2 cellular contexts compared by ENCODE assay signal in genomic region chr16:57810197-57811024, GRCh38.
TF ChIP-seq lines count a peak whose summit lies in the region.

No MANE protein-coding gene starts in this region.

TF ChIP-seq in GM12878, 131 proteins besides CTCF, POLR2A, EP300 and RAD21 (continues in another document):
- TF ChIP-seq CHD1 (IDR thresholded peaks at IDR 0.05; ENCODE audit: low read depth, low read length) (no peak), EGR1 (IDR thresholded peaks at IDR 0.05; ENCODE audit: borderline replicate concordance in 1 of 2, low read depth in 2 of 2, low read length in 2 of 2) (no peak), YY1 (IDR thresholded peaks at IDR 0.05; ENCODE audit: low read depth, low read length) (no peak), ATF7 (IDR thresholded peaks at IDR 0.05; ENCODE audit: low read depth) (peak; percentile 78), PAX5 (IDR thresholded peaks at IDR 0.05; ENCODE audit: borderline replicate concordance, low read depth, low read length) (peak; percentile 34; the same call in 1 of the 2 replicates), CEBPZ (IDR thresholded peaks at IDR 0.05; ENCODE audit: low read depth, low read length) (no peak), NKRF (conservative IDR thresholded peaks at IDR 0.05) (no peak), E4F1 (IDR thresholded peaks at IDR 0.05; ENCODE audit: borderline replicate concordance, partially characterized antibody) (no peak), EZH2 (IDR thresholded peaks at IDR 0.05; ENCODE audit: borderline replicate concordance, control insufficient read depth, low read depth, low read length) (no peak), BMI1 (IDR thresholded peaks at IDR 0.05; ENCODE audit: borderline replicate concordance) (no peak), GABPA (IDR thresholded peaks at IDR 0.05; ENCODE audit: low read depth) (no peak), ZNF207 (IDR thresholded peaks at IDR 0.05; ENCODE audit: borderline replicate concordance) (0 out of 2 replicates have a peak, but pooled peaks have one; percentile 42), SKIL (IDR thresholded peaks at IDR 0.05; ENCODE audit: low read depth, poor library complexity, severe bottlenecking) (peak; percentile 53), SP1 (IDR thresholded peaks at IDR 0.05; ENCODE audit: low read depth, low read length) (peak; percentile 14), TAF1 (IDR thresholded peaks at IDR 0.05; ENCODE audit: borderline replicate concordance, low read depth, low read length) (peak; percentile 43; the same call in 1 of the 2 replicates), BACH1 (IDR thresholded peaks at IDR 0.05; ENCODE audit: borderline replicate concordance) (peak; percentile 99)
- TF ChIP-seq, protein P1, sequence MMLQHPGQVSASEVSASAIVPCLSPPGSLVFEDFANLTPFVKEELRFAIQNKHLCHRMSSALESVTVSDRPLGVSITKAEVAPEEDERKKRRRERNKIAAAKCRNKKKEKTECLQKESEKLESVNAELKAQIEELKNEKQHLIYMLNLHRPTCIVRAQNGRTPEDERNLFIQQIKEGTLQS (IDR thresholded peaks at IDR 0.05; ENCODE audit: borderline replicate concordance, extremely low read depth, low read depth, low read length): no peak

TF ChIP-seq in HepG2, 621 proteins besides CTCF, POLR2A, EP300 and RAD21 (continues in another document):
- TF ChIP-seq ZNF530 (CRISPR knock-in tag; IDR thresholded peaks at IDR 0.05; ENCODE audit: low read depth): no peak
- TF ChIP-seq POGZ (CRISPR knock-in tag; IDR thresholded peaks at IDR 0.05): peak; percentile 69
- no peak for TF ChIP-seq YY1 (IDR thresholded peaks at IDR 0.05; ENCODE audit: insufficient read depth, insufficient replicate concordance, low read depth, low read length)
- TF ChIP-seq, protein P2, sequence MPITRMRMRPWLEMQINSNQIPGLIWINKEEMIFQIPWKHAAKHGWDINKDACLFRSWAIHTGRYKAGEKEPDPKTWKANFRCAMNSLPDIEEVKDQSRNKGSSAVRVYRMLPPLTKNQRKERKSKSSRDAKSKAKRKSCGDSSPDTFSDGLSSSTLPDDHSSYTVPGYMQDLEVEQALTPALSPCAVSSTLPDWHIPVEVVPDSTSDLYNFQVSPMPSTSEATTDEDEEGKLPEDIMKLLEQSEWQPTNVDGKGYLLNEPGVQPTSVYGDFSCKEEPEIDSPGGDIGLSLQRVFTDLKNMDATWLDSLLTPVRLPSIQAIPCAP (CRISPR knock-in tag; IDR thresholded peaks at IDR 0.05; ENCODE audit: low read depth): no peak
- TF ChIP-seq MTF2 (CRISPR knock-in tag; IDR thresholded peaks at IDR 0.05; ENCODE audit: borderline replicate concordance): no peak
- TF ChIP-seq CBX2 (IDR thresholded peaks at IDR 0.05; ENCODE audit: low read depth, low read length): no peak
- TF ChIP-seq CBX2 (CRISPR knock-in tag; IDR thresholded peaks at IDR 0.05; ENCODE audit: low read depth): 0 out of 2 replicates have a peak, but pooled peaks have one; percentile 61
- TF ChIP-seq FIP1L1 (IDR thresholded peaks at IDR 0.05; ENCODE audit: borderline replicate concordance, insufficient read depth, low read depth, low read length): no peak
- TF ChIP-seq, protein P3, sequence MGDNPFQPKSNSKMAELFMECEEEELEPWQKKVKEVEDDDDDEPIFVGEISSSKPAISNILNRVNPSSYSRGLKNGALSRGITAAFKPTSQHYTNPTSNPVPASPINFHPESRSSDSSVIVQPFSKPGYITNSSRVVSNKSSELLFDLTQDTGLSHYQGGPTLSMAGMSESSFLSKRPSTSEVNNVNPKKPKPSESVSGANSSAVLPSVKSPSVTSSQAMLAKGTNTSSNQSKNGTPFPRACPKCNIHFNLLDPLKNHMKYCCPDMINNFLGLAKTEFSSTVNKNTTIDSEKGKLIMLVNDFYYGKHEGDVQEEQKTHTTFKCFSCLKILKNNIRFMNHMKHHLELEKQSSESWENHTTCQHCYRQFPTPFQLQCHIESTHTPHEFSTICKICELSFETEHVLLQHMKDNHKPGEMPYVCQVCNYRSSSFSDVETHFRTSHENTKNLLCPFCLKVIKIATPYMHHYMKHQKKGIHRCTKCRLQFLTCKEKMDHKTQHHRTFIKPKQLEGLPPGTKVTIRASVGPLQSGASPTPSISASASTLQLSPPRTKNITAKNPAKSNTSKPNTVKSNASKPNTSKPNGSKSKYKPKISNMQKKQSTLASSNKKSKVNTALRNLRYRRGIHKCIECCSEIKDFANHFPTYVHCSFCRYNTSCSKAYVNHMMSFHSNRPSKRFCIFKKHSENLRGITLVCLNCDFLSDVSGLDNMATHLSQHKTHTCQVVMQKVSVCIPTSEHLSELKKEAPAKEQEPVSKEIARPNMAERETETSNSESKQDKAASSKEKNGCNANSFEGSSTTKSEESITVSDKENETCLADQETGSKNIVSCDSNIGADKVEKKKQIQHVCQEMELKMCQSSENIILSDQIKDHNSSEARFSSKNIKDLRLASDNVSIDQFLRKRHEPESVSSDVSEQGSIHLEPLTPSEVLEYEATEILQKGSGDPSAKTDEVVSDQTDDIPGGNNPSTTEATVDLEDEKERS (CRISPR knock-in tag; IDR thresholded peaks at IDR 0.05): no peak; the same call in 1 of the 2 replicates
- no peak for TF ChIP-seq MBNL3 (CRISPR knock-in tag; conservative IDR thresholded peaks at IDR 0.05)
- 0 out of 2 replicates have a peak, but pooled peaks have one; percentile 59 for TF ChIP-seq ZNF205 (CRISPR knock-in tag; IDR thresholded peaks at IDR 0.05)
- TF ChIP-seq, protein P4, sequence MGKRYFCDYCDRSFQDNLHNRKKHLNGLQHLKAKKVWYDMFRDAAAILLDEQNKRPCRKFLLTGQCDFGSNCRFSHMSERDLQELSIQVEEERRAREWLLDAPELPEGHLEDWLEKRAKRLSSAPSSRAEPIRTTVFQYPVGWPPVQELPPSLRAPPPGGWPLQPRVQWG (CRISPR knock-in tag; IDR thresholded peaks at IDR 0.05; ENCODE audit: borderline replicate concordance, low read depth): no peak
- TF ChIP-seq DPF2 (CRISPR knock-in tag; IDR thresholded peaks at IDR 0.05; ENCODE audit: borderline replicate concordance, low read depth): no peak; the same call in 1 of the 2 replicates
- TF ChIP-seq U2AF1 (optimal IDR thresholded peaks at IDR 0.05; ENCODE audit: low read depth, low read length): peak; percentile 40
- TF ChIP-seq ZNF44 (CRISPR knock-in tag; IDR thresholded peaks at IDR 0.05): no peak; the same call in 1 of the 2 replicates
- peak; percentile 67; the same call in 1 of the 2 replicates for TF ChIP-seq MAZ (IDR thresholded peaks at IDR 0.05; ENCODE audit: borderline replicate concordance, low read depth, low read length)
- peak; percentile 87 for TF ChIP-seq MAZ (CRISPR knock-in tag; IDR thresholded peaks at IDR 0.05; ENCODE audit: low read depth)
- TF ChIP-seq ZNF644 (CRISPR knock-in tag; IDR thresholded peaks at IDR 0.05; ENCODE audit: low read depth): 0 out of 2 replicates have a peak, but pooled peaks have one; percentile 16
- peak; percentile 49; the same call in 1 of the 2 replicates for TF ChIP-seq PHF20 (CRISPR knock-in tag; IDR thresholded peaks at IDR 0.05)
- peak; percentile 66; the same call in 1 of the 2 replicates for TF ChIP-seq ZBTB4 (CRISPR knock-in tag; IDR thresholded peaks at IDR 0.05; ENCODE audit: borderline replicate concordance)
- no peak for TF ChIP-seq ZNF468 (CRISPR knock-in tag; IDR thresholded peaks at IDR 0.05)
- no peak; the same call in none of the 2 replicates for TF ChIP-seq ZNF891 (CRISPR knock-in tag; IDR thresholded peaks at IDR 0.05)
- TF ChIP-seq, protein P5, sequence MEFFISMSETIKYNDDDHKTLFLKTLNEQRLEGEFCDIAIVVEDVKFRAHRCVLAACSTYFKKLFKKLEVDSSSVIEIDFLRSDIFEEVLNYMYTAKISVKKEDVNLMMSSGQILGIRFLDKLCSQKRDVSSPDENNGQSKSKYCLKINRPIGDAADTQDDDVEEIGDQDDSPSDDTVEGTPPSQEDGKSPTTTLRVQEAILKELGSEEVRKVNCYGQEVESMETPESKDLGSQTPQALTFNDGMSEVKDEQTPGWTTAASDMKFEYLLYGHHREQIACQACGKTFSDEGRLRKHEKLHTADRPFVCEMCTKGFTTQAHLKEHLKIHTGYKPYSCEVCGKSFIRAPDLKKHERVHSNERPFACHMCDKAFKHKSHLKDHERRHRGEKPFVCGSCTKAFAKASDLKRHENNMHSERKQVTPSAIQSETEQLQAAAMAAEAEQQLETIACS (CRISPR knock-in tag; IDR thresholded peaks at IDR 0.05): no peak
- TF ChIP-seq ZNF331 (CRISPR knock-in tag; IDR thresholded peaks at IDR 0.05): peak; percentile 74
- TF ChIP-seq, protein P6, sequence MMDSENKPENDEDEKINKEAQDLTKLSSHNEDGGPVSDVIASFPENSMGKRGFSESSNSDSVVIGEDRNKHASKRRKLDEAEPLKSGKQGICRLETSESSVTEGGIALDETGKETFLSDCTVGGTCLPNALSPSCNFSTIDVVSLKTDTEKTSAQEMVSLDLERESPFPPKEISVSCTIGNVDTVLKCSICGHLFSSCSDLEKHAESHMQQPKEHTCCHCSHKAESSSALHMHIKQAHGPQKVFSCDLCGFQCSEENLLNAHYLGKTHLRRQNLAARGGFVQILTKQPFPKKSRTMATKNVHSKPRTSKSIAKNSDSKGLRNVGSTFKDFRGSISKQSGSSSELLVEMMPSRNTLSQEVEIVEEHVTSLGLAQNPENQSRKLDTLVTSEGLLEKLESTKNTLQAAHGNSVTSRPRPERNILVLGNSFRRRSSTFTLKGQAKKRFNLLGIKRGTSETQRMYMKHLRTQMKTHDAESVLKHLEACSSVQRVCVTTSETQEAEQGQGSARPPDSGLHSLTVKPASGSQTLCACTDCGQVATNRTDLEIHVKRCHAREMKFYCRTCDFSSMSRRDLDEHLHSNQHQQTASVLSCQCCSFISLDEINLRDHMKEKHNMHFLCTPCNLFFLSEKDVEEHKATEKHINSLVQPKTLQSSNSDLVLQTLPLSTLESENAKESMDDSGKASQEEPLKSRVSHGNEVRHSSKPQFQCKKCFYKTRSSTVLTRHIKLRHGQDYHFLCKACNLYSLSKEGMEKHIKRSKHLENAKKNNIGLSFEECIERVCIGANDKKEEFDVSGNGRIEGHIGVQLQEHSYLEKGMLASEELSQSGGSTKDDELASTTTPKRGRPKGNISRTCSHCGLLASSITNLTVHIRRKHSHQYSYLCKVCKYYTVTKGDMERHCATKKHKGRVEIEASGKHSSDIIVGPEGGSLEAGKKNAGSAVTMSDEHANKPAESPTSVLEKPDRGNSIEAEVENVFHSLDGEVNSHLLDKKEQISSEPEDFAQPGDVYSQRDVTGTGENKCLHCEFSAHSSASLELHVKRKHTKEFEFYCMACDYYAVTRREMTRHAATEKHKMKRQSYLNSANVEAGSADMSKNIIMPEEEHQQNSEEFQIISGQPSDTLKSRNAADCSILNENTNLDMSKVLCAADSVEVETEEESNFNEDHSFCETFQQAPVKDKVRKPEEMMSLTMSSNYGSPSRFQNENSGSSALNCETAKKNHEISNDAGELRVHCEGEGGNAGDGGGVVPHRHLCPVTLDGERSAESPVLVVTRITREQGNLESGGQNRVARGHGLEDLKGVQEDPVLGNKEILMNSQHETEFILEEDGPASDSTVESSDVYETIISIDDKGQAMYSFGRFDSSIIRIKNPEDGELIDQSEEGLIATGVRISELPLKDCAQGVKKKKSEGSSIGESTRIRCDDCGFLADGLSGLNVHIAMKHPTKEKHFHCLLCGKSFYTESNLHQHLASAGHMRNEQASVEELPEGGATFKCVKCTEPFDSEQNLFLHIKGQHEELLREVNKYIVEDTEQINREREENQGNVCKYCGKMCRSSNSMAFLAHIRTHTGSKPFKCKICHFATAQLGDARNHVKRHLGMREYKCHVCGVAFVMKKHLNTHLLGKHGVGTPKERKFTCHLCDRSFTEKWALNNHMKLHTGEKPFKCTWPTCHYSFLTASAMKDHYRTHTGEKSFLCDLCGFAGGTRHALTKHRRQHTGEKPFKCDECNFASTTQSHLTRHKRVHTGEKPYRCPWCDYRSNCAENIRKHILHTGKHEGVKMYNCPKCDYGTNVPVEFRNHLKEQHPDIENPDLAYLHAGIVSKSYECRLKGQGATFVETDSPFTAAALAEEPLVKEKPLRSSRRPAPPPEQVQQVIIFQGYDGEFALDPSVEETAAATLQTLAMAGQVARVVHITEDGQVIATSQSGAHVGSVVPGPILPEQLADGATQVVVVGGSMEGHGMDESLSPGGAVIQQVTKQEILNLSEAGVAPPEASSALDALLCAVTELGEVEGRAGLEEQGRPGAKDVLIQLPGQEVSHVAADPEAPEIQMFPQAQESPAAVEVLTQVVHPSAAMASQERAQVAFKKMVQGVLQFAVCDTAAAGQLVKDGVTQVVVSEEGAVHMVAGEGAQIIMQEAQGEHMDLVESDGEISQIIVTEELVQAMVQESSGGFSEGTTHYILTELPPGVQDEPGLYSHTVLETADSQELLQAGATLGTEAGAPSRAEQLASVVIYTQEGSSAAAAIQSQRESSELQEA (CRISPR knock-in tag; IDR thresholded peaks at IDR 0.05; ENCODE audit: not compliant biosample characterization): no peak
- TF ChIP-seq, protein P7, sequence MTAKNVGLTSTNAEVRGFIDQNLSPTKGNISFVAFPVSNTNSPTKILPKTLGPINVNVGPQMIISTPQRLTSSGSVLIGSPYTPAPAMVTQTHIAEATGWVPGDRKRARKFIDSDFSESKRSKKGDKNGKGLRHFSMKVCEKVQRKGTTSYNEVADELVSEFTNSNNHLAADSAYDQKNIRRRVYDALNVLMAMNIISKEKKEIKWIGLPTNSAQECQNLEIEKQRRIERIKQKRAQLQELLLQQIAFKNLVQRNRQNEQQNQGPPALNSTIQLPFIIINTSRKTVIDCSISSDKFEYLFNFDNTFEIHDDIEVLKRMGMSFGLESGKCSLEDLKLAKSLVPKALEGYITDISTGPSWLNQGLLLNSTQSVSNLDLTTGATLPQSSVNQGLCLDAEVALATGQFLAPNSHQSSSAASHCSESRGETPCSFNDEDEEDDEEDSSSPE (CRISPR knock-in tag; IDR thresholded peaks at IDR 0.05): peak; percentile 78; the same call in 1 of the 2 replicates
- TF ChIP-seq ATAD3A (CRISPR knock-in tag; IDR thresholded peaks at IDR 0.05): no peak
- TF ChIP-seq CHCHD3 (CRISPR knock-in tag; IDR thresholded peaks at IDR 0.05): no peak
- no peak for TF ChIP-seq ATM (IDR thresholded peaks at IDR 0.05; ENCODE audit: borderline replicate concordance)
- no peak for TF ChIP-seq TCF12 (IDR thresholded peaks at IDR 0.05)
- no peak for TF ChIP-seq TCF12 (CRISPR knock-in tag; IDR thresholded peaks at IDR 0.05)
